8 cellular contexts compared by ENCODE assay signal in genomic region chr2:149166958-149167810, GRCh38.
A peak's percentile ranks its signal among the peaks of the same experiment; 100 is the strongest.
DNase-seq lines count a peak whose midpoint lies in the region; ATAC-seq and TF ChIP-seq lines count a peak whose summit lies in the region.

No MANE protein-coding gene starts in this region.

- H3K27me3 ChIP-seq in DND-41 (ENCODE audit: insufficient read depth, low read length, poor library complexity) (no peaks in the 10 kb centered on the region), testis (no peaks in the 10 kb centered on the region), heart left ventricle (no peaks in the 10 kb centered on the region), aorta (ENCODE audit: control insufficient read depth in 1 of 2, insufficient read depth in 2 of 2, low read length in 1 of 2) (no peaks in the 10 kb centered on the region)

- H2AFZ ChIP-seq in DND-41 (ENCODE audit: low read depth, low read length) = no peak overlapping the region

- POLR2A ChIA-PET in HEK293 (lab: Yijun Ruan, JAX) = interaction anchor here (0.7 kb wide), 1 partner anchor 319 kb away, joined by 3 read pairs; no protein-coding TSS in a partner anchor

- H3K27ac ChIP-seq in DND-41 (ENCODE audit: low read length) (no peak overlapping the region), HEK293 (ENCODE audit: extremely low read depth, low read depth, low read length) (no peak overlapping the region), testis (no peak overlapping the region), heart left ventricle (no peak overlapping the region), aorta (ENCODE audit: low read depth in 1 of 2, low read length in 2 of 2) (no peak overlapping the region)

- CTCF ChIA-PET in HEK293 (lab: Yijun Ruan, JAX) = no interaction called here

- ATAC-seq in DND-41 (ENCODE audit: insufficient read depth, low read depth) = peak; percentile 98
- ATAC-seq in heart left ventricle = no peak
- ATAC-seq in aorta (ENCODE audit: low FRiP score) = no peak

- H3K36me3 ChIP-seq in DND-41 (ENCODE audit: insufficient read depth, low read length) (no peaks in the 10 kb centered on the region), HEK293 (ENCODE audit: control insufficient read depth in 2 of 2, insufficient read depth in 1 of 2, low read length in 2 of 2) (no peaks in the 10 kb centered on the region), testis (ENCODE audit: low read depth, missing control alignments) (no peaks in the 10 kb centered on the region), heart left ventricle (no peaks in the 10 kb centered on the region), aorta (ENCODE audit: control insufficient read depth in 1 of 2, insufficient read depth in 2 of 2, low read length in 1 of 2) (no peaks in the 10 kb centered on the region)

- no peaks in the 10 kb centered on the region for H3K9me3 ChIP-seq in DND-41 (ENCODE audit: insufficient read depth, low read length, severe bottlenecking)
- no peaks in the 10 kb centered on the region for H3K9me3 ChIP-seq in HEK293 (ENCODE audit: control insufficient read depth, insufficient read depth, low read depth, low read length)
- no peaks in the 10 kb centered on the region for H3K9me3 ChIP-seq in testis
- no peaks in the 10 kb centered on the region for H3K9me3 ChIP-seq in heart left ventricle
- peaks cover 8% of the 10 kb centered on the region for H3K9me3 ChIP-seq in aorta (ENCODE audit: control insufficient read depth, low read length)

- WGBS in testis, 2 donors = 54 to 55% methylated on average over 5 of the region's 5 CpGs
- WGBS in heart left ventricle, 4 donors = 45 to 66% (median 56%) methylated on average over 5 of the region's 5 CpGs
- WGBS in aorta, 2 donors = 33 to 42% methylated on average over 5 of the region's 5 CpGs

- DNase-seq in DND-41 = peak; percentile 80
- peak; percentile 81 for DNase-seq in SIG-M5 treated with dmso at 0.1 percent for 504 hours (lab: John Stamatoyannopoulos, UW; ENCODE audit: unreplicated experiment)
- peak; percentile 74 for DNase-seq in glomerular visceral epithelial cell (ENCODE audit: extremely low spot score)
- DNase-seq in testis = no peak
- no peak for DNase-seq in heart left ventricle
- no peak for DNase-seq in DMS114 treated with DMSO at 0.1 percent for 48 hours (lab: John Stamatoyannopoulos, UW; ENCODE audit: unreplicated experiment)
- no peak for DNase-seq in aorta

- TF ChIP-seq POLR2A in testis (IDR thresholded peaks at IDR 0.05) = no peak
- no peak for TF ChIP-seq POLR2A in heart left ventricle (IDR thresholded peaks at IDR 0.05)

- intact Hi-C loops in testis (cut with DNase I; ENCODE audit: low total_unique reads) = no loop called here
- intact Hi-C loops in heart left ventricle (cut with DNase I) = no loop called here
- intact Hi-C loops in aorta (cut with DNase I) = no loop called here

- no peaks in the 10 kb centered on the region for H4K20me1 ChIP-seq in DND-41 (ENCODE audit: insufficient read depth, low read length)

- H3K4me1 ChIP-seq in DND-41 (ENCODE audit: insufficient read depth, low read length) (peaks cover 23% of the 10 kb centered on the region), HEK293 (ENCODE audit: control insufficient read depth, insufficient read depth, low read length) (no peaks in the 10 kb centered on the region), testis (no peaks in the 10 kb centered on the region), heart left ventricle (no peaks in the 10 kb centered on the region), aorta (ENCODE audit: control insufficient read depth in 1 of 2, insufficient read depth in 2 of 2, low read length in 2 of 2) (no peaks in the 10 kb centered on the region)

- H3K4me3 ChIP-seq in DND-41 (ENCODE audit: low read depth in 1 of 2, low read length in 2 of 2) = no peak overlapping the region
- no peak overlapping the region for H3K4me3 ChIP-seq in HEK293 (ENCODE audit: low read depth, low read length)
- H3K4me3 ChIP-seq in testis = no peak overlapping the region
- no peak overlapping the region for H3K4me3 ChIP-seq in heart left ventricle
- H3K4me3 ChIP-seq in aorta (ENCODE audit: low read length in 2 of 2) = no peak overlapping the region

- TF ChIP-seq CTCF in DND-41 (IDR thresholded peaks at IDR 0.05; ENCODE audit: borderline replicate concordance, extremely low read depth, low read length, poor library complexity, severe bottlenecking) (no peak), HEK293 (tag by site-specific recombination; IDR thresholded peaks at IDR 0.05) (no peak), testis (IDR thresholded peaks at IDR 0.05) (no peak), heart left ventricle (IDR thresholded peaks at IDR 0.05) (no peak)

- H3K4me2 ChIP-seq in DND-41 (ENCODE audit: insufficient read depth, low read length) = no peak overlapping the region

- H3K79me2 ChIP-seq in DND-41 (ENCODE audit: insufficient read depth, low read length) = no peaks in the 10 kb centered on the region

- no peak overlapping the region for H3K9ac ChIP-seq in DND-41 (ENCODE audit: low read depth, low read length)

TF ChIP-seq in HEK293, 187 proteins besides CTCF, POLR2A, EP300 and RAD21:
- TF ChIP-seq SCRT2 (tag by site-specific recombination; IDR thresholded peaks at IDR 0.05) (no peak), FEZF1 (tag by site-specific recombination; IDR thresholded peaks at IDR 0.05) (peak; percentile 49; the same call in 1 of the 2 replicates), ZBTB8A (tag by site-specific recombination; IDR thresholded peaks at IDR 0.05) (0 out of 2 replicates have a peak, but pooled peaks have one; percentile 22)

Comparison
In these comparisons a context has a peak if more than half of its experiments do, and no peak if none do; other contexts are left out.
1. DNase-seq: peak in DND-41 (single experiment), SIG-M5 treated with dmso at 0.1 percent for 504 hours (single experiment) and glomerular visceral epithelial cell (single experiment); none in testis (single experiment), heart left ventricle (0 of 5), DMS114 treated with DMSO at 0.1 percent for 48 hours (single experiment) and aorta (0 of 2).